1 cellular context compared by ENCODE assay signal in genomic region chr5:79961731-79962579, GRCh38.
TF ChIP-seq lines count a peak whose summit lies in the region.

No MANE protein-coding gene starts in this region.

TF ChIP-seq in GM23338, 12 proteins besides CTCF, POLR2A, EP300 and RAD21 (continued from another document):
- TF ChIP-seq, protein P1, sequence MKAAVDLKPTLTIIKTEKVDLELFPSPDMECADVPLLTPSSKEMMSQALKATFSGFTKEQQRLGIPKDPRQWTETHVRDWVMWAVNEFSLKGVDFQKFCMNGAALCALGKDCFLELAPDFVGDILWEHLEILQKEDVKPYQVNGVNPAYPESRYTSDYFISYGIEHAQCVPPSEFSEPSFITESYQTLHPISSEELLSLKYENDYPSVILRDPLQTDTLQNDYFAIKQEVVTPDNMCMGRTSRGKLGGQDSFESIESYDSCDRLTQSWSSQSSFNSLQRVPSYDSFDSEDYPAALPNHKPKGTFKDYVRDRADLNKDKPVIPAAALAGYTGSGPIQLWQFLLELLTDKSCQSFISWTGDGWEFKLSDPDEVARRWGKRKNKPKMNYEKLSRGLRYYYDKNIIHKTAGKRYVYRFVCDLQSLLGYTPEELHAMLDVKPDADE (IDR thresholded peaks at IDR 0.05), result no peak
- no peak for TF ChIP-seq ZNF331 (CRISPR knock-in tag; IDR thresholded peaks at IDR 0.05; ENCODE audit: low read depth)
- no peak for TF ChIP-seq POLR2AphosphoS5 (IDR thresholded peaks at IDR 0.05; ENCODE audit: low read depth)
- no peak for TF ChIP-seq CREB1 (CRISPR knock-in tag; IDR thresholded peaks at IDR 0.05; ENCODE audit: low read depth)
- TF ChIP-seq, protein P2, sequence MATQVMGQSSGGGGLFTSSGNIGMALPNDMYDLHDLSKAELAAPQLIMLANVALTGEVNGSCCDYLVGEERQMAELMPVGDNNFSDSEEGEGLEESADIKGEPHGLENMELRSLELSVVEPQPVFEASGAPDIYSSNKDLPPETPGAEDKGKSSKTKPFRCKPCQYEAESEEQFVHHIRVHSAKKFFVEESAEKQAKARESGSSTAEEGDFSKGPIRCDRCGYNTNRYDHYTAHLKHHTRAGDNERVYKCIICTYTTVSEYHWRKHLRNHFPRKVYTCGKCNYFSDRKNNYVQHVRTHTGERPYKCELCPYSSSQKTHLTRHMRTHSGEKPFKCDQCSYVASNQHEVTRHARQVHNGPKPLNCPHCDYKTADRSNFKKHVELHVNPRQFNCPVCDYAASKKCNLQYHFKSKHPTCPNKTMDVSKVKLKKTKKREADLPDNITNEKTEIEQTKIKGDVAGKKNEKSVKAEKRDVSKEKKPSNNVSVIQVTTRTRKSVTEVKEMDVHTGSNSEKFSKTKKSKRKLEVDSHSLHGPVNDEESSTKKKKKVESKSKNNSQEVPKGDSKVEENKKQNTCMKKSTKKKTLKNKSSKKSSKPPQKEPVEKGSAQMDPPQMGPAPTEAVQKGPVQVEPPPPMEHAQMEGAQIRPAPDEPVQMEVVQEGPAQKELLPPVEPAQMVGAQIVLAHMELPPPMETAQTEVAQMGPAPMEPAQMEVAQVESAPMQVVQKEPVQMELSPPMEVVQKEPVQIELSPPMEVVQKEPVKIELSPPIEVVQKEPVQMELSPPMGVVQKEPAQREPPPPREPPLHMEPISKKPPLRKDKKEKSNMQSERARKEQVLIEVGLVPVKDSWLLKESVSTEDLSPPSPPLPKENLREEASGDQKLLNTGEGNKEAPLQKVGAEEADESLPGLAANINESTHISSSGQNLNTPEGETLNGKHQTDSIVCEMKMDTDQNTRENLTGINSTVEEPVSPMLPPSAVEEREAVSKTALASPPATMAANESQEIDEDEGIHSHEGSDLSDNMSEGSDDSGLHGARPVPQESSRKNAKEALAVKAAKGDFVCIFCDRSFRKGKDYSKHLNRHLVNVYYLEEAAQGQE (IDR thresholded peaks at IDR 0.05; ENCODE audit: unreplicated experiment), result no peak
